1 cellular context compared by ENCODE assay signal in the genomic region with DNA sequence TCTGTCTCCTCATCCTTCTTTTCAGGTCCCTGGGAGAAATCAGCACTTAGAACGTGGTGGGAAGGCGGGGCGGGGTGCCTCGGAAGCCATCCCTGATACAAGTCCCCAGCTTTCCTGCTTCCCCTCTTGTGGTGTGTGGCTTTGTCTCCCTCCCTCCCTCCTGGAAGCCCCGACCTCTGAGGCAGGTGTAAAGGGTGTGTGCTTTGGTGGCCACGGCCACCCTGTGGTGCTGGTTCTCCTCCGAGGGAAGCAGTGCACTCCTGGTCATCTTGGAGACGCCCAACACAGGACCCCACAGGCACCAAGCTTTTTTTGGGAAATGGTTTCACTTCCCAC.
TF ChIP-seq lines count a peak whose summit lies in the region.

No MANE protein-coding gene starts in this region.

TF ChIP-seq in GM12878, 131 proteins besides CTCF, POLR2A, EP300 and RAD21:
- TF ChIP-seq PAX8 (IDR thresholded peaks at IDR 0.05) (no peak), POLR2AphosphoS2 (IDR thresholded peaks at IDR 0.05; ENCODE audit: low read depth, low read length) (no peak), NFIC (IDR thresholded peaks at IDR 0.05; ENCODE audit: low read depth, low read length) (no peak), ZSCAN29 (IDR thresholded peaks at IDR 0.05) (no peak), WRNIP1 (IDR thresholded peaks at IDR 0.05; ENCODE audit: borderline replicate concordance, low read depth, low read length) (no peak), GABPA (IDR thresholded peaks at IDR 0.05; ENCODE audit: low read depth) (no peak), MEF2B (IDR thresholded peaks at IDR 0.05; ENCODE audit: partially characterized antibody, poor library complexity, severe bottlenecking) (no peak), SMAD1 (IDR thresholded peaks at IDR 0.05; ENCODE audit: low read depth, partially characterized antibody) (no peak), HDGF (IDR thresholded peaks at IDR 0.05) (no peak), ZNF274 (IDR thresholded peaks at IDR 0.05; ENCODE audit: insufficient read depth, insufficient read length) (no peak), HDAC6 (IDR thresholded peaks at IDR 0.05; ENCODE audit: unreplicated experiment) (no peak)
- TF ChIP-seq, protein P1, sequence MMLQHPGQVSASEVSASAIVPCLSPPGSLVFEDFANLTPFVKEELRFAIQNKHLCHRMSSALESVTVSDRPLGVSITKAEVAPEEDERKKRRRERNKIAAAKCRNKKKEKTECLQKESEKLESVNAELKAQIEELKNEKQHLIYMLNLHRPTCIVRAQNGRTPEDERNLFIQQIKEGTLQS (IDR thresholded peaks at IDR 0.05; ENCODE audit: borderline replicate concordance, extremely low read depth, low read depth, low read length) = no peak
